In genomic region chrX:17944833-17945497, GRCh38 we compare ENCODE assay signal across 9 cellular contexts.
DNase-seq lines count a peak whose midpoint lies in the region; ATAC-seq and TF ChIP-seq lines count a peak whose summit lies in the region.
"Had no signal": no experiment of that assay in that cellular context is flagged by ENCODE, and none has a peak within 500 bp of the region (broad histone marks: within the 10 kb centered on the region; RNA-seq: fewer than 3 reads in every experiment).

No MANE protein-coding gene starts in this region.

- no peaks in the 10 kb centered on the region for H3K36me3 ChIP-seq in parathyroid adenoma (ENCODE audit: control insufficient read depth, insufficient read depth, low read length)

- no peaks in the 10 kb centered on the region for H3K36me3 Mint-ChIP-seq in brain

- H3K9ac ChIP-seq in parathyroid adenoma, result no peak overlapping the region

- H3K4me3 Mint-ChIP-seq in brain, result no peak overlapping the region

- no peaks in the 10 kb centered on the region for H3K27me3 ChIP-seq in parathyroid adenoma (ENCODE audit: control insufficient read depth, insufficient read depth, low read length)

- no peak overlapping the region for H3K4me2 ChIP-seq in parathyroid adenoma (ENCODE audit: low read length)

- no peak for ATAC-seq in GM18498 (IDR thresholded peaks at IDR 0.05; ENCODE audit: unreplicated experiment)
- ATAC-seq in HG03159 (IDR thresholded peaks at IDR 0.05; ENCODE audit: unreplicated experiment), result no peak

- H3K4me1 ChIP-seq in parathyroid adenoma, result no peaks in the 10 kb centered on the region

- H3K27ac Mint-ChIP-seq in brain, result no peak overlapping the region

- H3K4me1 Mint-ChIP-seq in brain, result no peaks in the 10 kb centered on the region

- H3K9me3 Mint-ChIP-seq in brain, result peaks cover 0 to 3% (median 0%) of the 10 kb centered on the region in 5 experiments

- TF ChIP-seq CTCF in LNCaP clone FGC (IDR thresholded peaks at IDR 0.05; ENCODE audit: control insufficient read depth, extremely low read depth, insufficient read depth) (peak; percentile 66), brain (conservative IDR thresholded peaks at IDR 0.05) (peak; percentile 29 to 57), parathyroid adenoma (IDR thresholded peaks at IDR 0.05) (peak; percentile 29)

- H2AFZ ChIP-seq in parathyroid adenoma, result no peak overlapping the region

- peaks cover 15% of the 10 kb centered on the region for H3K27me3 Mint-ChIP-seq in brain

- DNase-seq in NCI-H345 (lab: John Stamatoyannopoulos, UW) (peak; percentile 13), NCI-H345 treated with DMSO at 0.1 percent for 48 hours (lab: John Stamatoyannopoulos, UW; ENCODE audit: unreplicated experiment) (no peak), LNCaP clone FGC (ENCODE audit: low read depth) (no peak), NCI-H2081 (lab: John Stamatoyannopoulos, UW) (no peak)
- DNase-seq: Right ventricle myocardium superior had no signal

- no peak overlapping the region for H3K4me3 ChIP-seq in LNCaP clone FGC (ENCODE audit: low read depth, low read length)
- H3K4me3 ChIP-seq in parathyroid adenoma (ENCODE audit: low read depth, low read length), result no peak overlapping the region

- H3K27ac ChIP-seq in parathyroid adenoma, result no peak overlapping the region

- H3K9me3 ChIP-seq in parathyroid adenoma (ENCODE audit: control insufficient read depth, low read length), result no peaks in the 10 kb centered on the region

- no peaks in the 10 kb centered on the region for H3K79me2 ChIP-seq in parathyroid adenoma
